In the genomic region with DNA sequence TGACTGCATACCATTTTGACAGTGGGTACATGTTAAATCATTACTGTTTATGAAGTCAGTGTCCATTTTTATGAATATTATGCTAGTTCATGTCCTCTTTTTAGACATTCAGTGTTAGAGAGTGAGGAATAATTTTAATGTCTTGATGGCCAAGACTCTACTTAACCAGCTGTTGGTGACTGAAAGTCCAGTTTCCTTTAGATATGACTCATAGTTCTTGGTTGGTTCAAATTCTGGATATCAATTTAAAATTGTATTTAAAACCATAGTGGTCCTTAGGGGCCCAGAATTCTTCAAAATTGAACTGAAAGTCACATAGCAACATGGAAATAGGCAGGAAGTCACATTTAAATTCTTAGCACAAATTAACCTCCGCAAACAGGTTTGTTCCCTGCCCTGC, we compare ENCODE assay signal across 16 cellular contexts.
"Had no signal": no experiment of that assay in that cellular context is flagged by ENCODE, and none has a peak within 500 bp of the region (broad histone marks: within the 10 kb centered on the region; RNA-seq: fewer than 3 reads in every experiment).

No MANE protein-coding gene starts in this region.

- DNase-seq: activated CD4-positive, alpha-beta T cell treated with anti-CD3 and anti-CD28 coated beads for 4 hours; activated CD8-positive, alpha-beta memory T cell treated with anti-CD3 and anti-CD28 coated beads, Interleukin-2, amount 50 U/mL, for 48 hours; activated gamma-delta T cell treated with Interleukin-2 at 50 U/mL for 16 hours; activated naive CD8-positive, alpha-beta T cell treated with anti-CD3 and anti-CD28 coated beads, Interleukin-2, amount 10 ng/mL, durations not matched to agents 7 days and 5 days; anterior cingulate cortex; effector memory CD4-positive, alpha-beta T cell; gastrocnemius medialis; heart right ventricle; lower lobe of right lung; ovary; sigmoid colon; stimulated activated CD4-positive, alpha-beta T cell treated with anti-CD3 and anti-CD28 coated beads, Interleukin-12 subunit alpha, Interleukin-12 subunit beta, amount 100 ng/mL, for 4 hours; stimulated activated CD4-positive, alpha-beta T cell treated with anti-CD3 and anti-CD28 coated beads, Interleukin-2, amount 100 ng/mL, for 24 hours had no signal

- H3K36me3 Mint-ChIP-seq: activated naive CD8-positive, alpha-beta T cell treated with anti-CD3 and anti-CD28 coated beads, Interleukin-2, amount 10 ng/mL, durations not matched to agents 7 days and 5 days; mesothelial cell of epicardium had no signal

- H3K27me3 ChIP-seq: gastrocnemius medialis, heart right ventricle, ovary, sigmoid colon, tibial nerve had no signal

- H3K4me3 Mint-ChIP-seq: activated naive CD8-positive, alpha-beta T cell treated with anti-CD3 and anti-CD28 coated beads, Interleukin-2, amount 10 ng/mL, durations not matched to agents 7 days and 5 days; mesothelial cell of epicardium; neural crest cell had no signal

- H3K27ac ChIP-seq: gastrocnemius medialis, heart right ventricle, lower lobe of right lung, ovary, tibial nerve had no signal

- H3K4me1 ChIP-seq: gastrocnemius medialis, lower lobe of right lung had no signal

- H3K27ac Mint-ChIP-seq: activated naive CD8-positive, alpha-beta T cell treated with anti-CD3 and anti-CD28 coated beads, Interleukin-2, amount 10 ng/mL, durations not matched to agents 7 days and 5 days; mesothelial cell of epicardium had no signal

- H3K9me3 Mint-ChIP-seq: activated naive CD8-positive, alpha-beta T cell treated with anti-CD3 and anti-CD28 coated beads, Interleukin-2, amount 10 ng/mL, durations not matched to agents 7 days and 5 days; mesothelial cell of epicardium; neural crest cell had no signal

- H3K36me3 ChIP-seq: gastrocnemius medialis, heart right ventricle, lower lobe of right lung, ovary, sigmoid colon, tibial nerve had no signal

- ATAC-seq: gastrocnemius medialis, heart right ventricle, lower lobe of right lung had no signal

- H3K9me3 ChIP-seq: gastrocnemius medialis, heart right ventricle, lower lobe of right lung, ovary, sigmoid colon, tibial nerve had no signal

- H3K4me1 Mint-ChIP-seq: activated naive CD8-positive, alpha-beta T cell treated with anti-CD3 and anti-CD28 coated beads, Interleukin-2, amount 10 ng/mL, durations not matched to agents 7 days and 5 days; neural crest cell had no signal

- H3K4me3 ChIP-seq: gastrocnemius medialis, heart right ventricle, lower lobe of right lung, ovary, sigmoid colon, tibial nerve had no signal
